Comparison of ENCODE assay signal across 16 cellular contexts in genomic region chr2:9255416-9255815, GRCh38. TPM values are rescaled to one million over a fixed set of nuclear protein-coding genes. Genes with fewer than 3 reads are reported as not detected.
A peak's percentile ranks its signal among the peaks of the same experiment; 100 is the strongest.
DNase-seq lines count a peak whose midpoint lies in the region; FAIRE-seq and TF ChIP-seq lines count a peak whose summit lies in the region.
"Had no signal": no experiment of that assay in that cellular context is flagged by ENCODE, and none has a peak within 500 bp of the region (broad histone marks: within the 10 kb centered on the region; RNA-seq: fewer than 3 reads in every experiment).

No MANE protein-coding gene starts in this region.

- H3K4ac ChIP-seq in H1 (replicated peaks; ENCODE audit: insufficient read length, low read depth, low read length): no peak overlapping the region

- H4K20me1 ChIP-seq in H1 (replicated peaks in 1 of 2; ENCODE audit: control insufficient read depth in 1 of 2, insufficient read depth in 2 of 2, low read length in 2 of 2) (peaks cover 2 to 6% of the 10 kb centered on the region in 2 experiments), OCI-LY7 (ENCODE audit: insufficient read depth, low read length) (no peaks in the 10 kb centered on the region)

- DNase-seq in NCI-H1694 (lab: John Stamatoyannopoulos, UW) (peak; percentile 24), NCI-H1694 treated with DMSO at 0.1 percent for 48 hours (lab: John Stamatoyannopoulos, UW) (no peak), NCI-H69 (lab: John Stamatoyannopoulos, UW) (peak; percentile 2), H1 (ENCODE audit: low read depth in 1 of 2, low spot score in 2 of 2) (no peak), uterus (no peak), G401 (ENCODE audit: low spot score) (no peak), Kasumi-1 (lab: John Stamatoyannopoulos, UW) (no peak), OCI-LY7 (ENCODE audit: low spot score) (no peak)
- DNase-seq: 8988T, C1 segment of cervical spinal cord, H7, NCI-H1105 treated with DMSO at 0.1 percent for 48 hours, NCI-H187 treated with DMSO at 0.1 percent for 48 hours, NCI-H446, NCI-H774, T-cell had no signal

- H4K5ac ChIP-seq in H1 (ENCODE audit: insufficient read length, low read depth, low read length): no peak overlapping the region

- no peak overlapping the region for H2AK5ac ChIP-seq in H1 (ENCODE audit: low read depth, low read length)

- no peak overlapping the region for H3K4me2 ChIP-seq in H1 (ENCODE audit: insufficient read depth in 1 of 2, low read depth in 2 of 2, low read length in 2 of 2)
- H3K4me2 ChIP-seq in OCI-LY7 (ENCODE audit: low read length): no peak overlapping the region

- H3K27me3 ChIP-seq in H1 (replicated peaks in 1 of 4; ENCODE audit: control insufficient read depth in 3 of 4, extremely low read depth in 1 of 4, insufficient read depth in 3 of 4, low read length in 3 of 4) (no peaks in the 10 kb centered on the region; a peak in 1 of 7 replicates), uterus (no peaks in the 10 kb centered on the region)

- BruUV-seq in OCI-LY7 (replicated peaks; lab: Mats Ljungman, UMichigan): no TSS peak

- H3K23ac ChIP-seq in H1 (ENCODE audit: insufficient read length): no peak overlapping the region

- POLR2A ChIA-PET in H1 (lab: Charles Lee; ENCODE audit: partially characterized antibody): no interaction called here
- POLR2A ChIA-PET in OCI-LY7 (lab: Charles Lee): interaction anchor here (0.9 kb wide), 1 partner anchor 10 kb away, joined by 5 read pairs; no protein-coding TSS in a partner anchor

- H3K79me2 ChIP-seq in H1 (ENCODE audit: control insufficient read depth in 1 of 2, insufficient read depth in 2 of 2, low read length in 2 of 2) (peaks cover 0 to 38% of the 10 kb centered on the region in 2 experiments; a peak in 2 of 4 replicates), OCI-LY7 (ENCODE audit: insufficient read depth, low read depth, low read length) (no peaks in the 10 kb centered on the region)

- H3K9ac ChIP-seq in H1 (replicated peaks in 1 of 4; ENCODE audit: extremely low read depth in 1 of 4, low read depth in 3 of 4, low read length in 3 of 4): no peak overlapping the region; a peak in 1 of 7 replicates

- TF ChIP-seq CTCF in H1 (IDR thresholded peaks at IDR 0.05; ENCODE audit: control extremely low read depth in 1 of 3, insufficient read depth in 1 of 3, low read depth in 1 of 3, low read length in 3 of 3) (no peak), uterus (IDR thresholded peaks at IDR 0.05) (no peak), OCI-LY7 (conservative IDR thresholded peaks at IDR 0.05; ENCODE audit: low read length) (no peak)

- no peak overlapping the region for H3K14ac ChIP-seq in H1 (ENCODE audit: insufficient read length)

- H3K27ac ChIP-seq in H1 (ENCODE audit: low read depth, low read length) (no peak overlapping the region), uterus (peak overlapping the region; percentile 54 to 93), OCI-LY7 (ENCODE audit: low read depth, low read length, poor library complexity, severe bottlenecking) (no peak overlapping the region)

- H2BK20ac ChIP-seq in H1 (ENCODE audit: low read length): no peak overlapping the region

- no peak overlapping the region for H3K56ac ChIP-seq in H1 (replicated peaks; ENCODE audit: insufficient read length, low read depth, low read length)

- H4K8ac ChIP-seq in H1 (ENCODE audit: extremely low read depth, insufficient read depth, low read length): no peak overlapping the region

- H2BK15ac ChIP-seq in H1 (ENCODE audit: low read length): no peak overlapping the region

- no peaks in the 10 kb centered on the region for H3K36me3 ChIP-seq in H1 (ENCODE audit: control insufficient read depth in 2 of 4, insufficient read depth in 4 of 4, low read length in 3 of 4)
- no peaks in the 10 kb centered on the region for H3K36me3 ChIP-seq in uterus
- H3K36me3 ChIP-seq in OCI-LY7 (ENCODE audit: insufficient read depth, low read length): no peaks in the 10 kb centered on the region

- H3K4me1 ChIP-seq in H1 (replicated peaks in 1 of 4; ENCODE audit: control insufficient read depth in 3 of 4, insufficient read depth in 4 of 4, low read length in 3 of 4): peaks cover 2 to 9% (median 4%) of the 10 kb centered on the region in 4 experiments; a peak in 3 of 7 replicates
- H3K4me1 ChIP-seq in uterus: peaks cover 10 to 21% of the 10 kb centered on the region in 2 donors
- H3K4me1 ChIP-seq in OCI-LY7 (ENCODE audit: insufficient read depth, low read length, poor library complexity, severe bottlenecking): no peaks in the 10 kb centered on the region

- H2BK120ac ChIP-seq in H1 (replicated peaks; ENCODE audit: low read depth, low read length): no peak overlapping the region

- H3K4me3 ChIP-seq in H1 (ENCODE audit: extremely low read depth in 1 of 4, insufficient read depth in 2 of 4, low read depth in 3 of 4, low read length in 4 of 4) (no peak overlapping the region), uterus (no peak overlapping the region), OCI-LY7 (ENCODE audit: low read depth, low read length, poor library complexity, severe bottlenecking) (no peak overlapping the region)

- TF ChIP-seq RAD21 in H1 (IDR thresholded peaks at IDR 0.05 in 1 of 2, conservative IDR thresholded peaks at IDR 0.05 in 1 of 2; ENCODE audit: low read depth in 2 of 2, low read length in 2 of 2): no peak

- no peak for FAIRE-seq in H1 (lab: Jason Lieb, UNC)

- in situ Hi-C loops in G401 (cut with HindIII; ENCODE audit: low sequenced_read_pairs): no loop called here

- CTCF ChIA-PET in H1 (lab: Charles Lee; ENCODE audit: partially characterized antibody): interaction anchor here (0.7 to 0.9 kb wide), 2 partner anchors 62 to 116 kb away, joined by 3 to 4 read pairs; no protein-coding TSS in a partner anchor
- CTCF ChIA-PET in OCI-LY7 (lab: Charles Lee; ENCODE audit: unreplicated experiment): no interaction called here

- no peaks in the 10 kb centered on the region for H3K23me2 ChIP-seq in H1 (ENCODE audit: low read depth, low read length)

- H2AFZ ChIP-seq in H1 (ENCODE audit: low read length) (no peak overlapping the region), OCI-LY7 (ENCODE audit: low read length) (no peak overlapping the region)

- no peak overlapping the region for H2BK12ac ChIP-seq in H1 (ENCODE audit: low read depth, low read length)

- intact Hi-C loops in uterus (cut with DNase I; ENCODE audit: low total_unique reads) (no loop called here), OCI-LY7 (cut with micrococcal nuclease; ENCODE audit: unreplicated experiment) (no loop called here)

- 88% methylated on average over 4 of the region's 4 CpGs; no CpG with 5 or more reads in 1 of the 2 experiments for WGBS in H1 (ENCODE audit: extremely low coverage in 1 of 2, insufficient coverage in 1 of 2, insufficient read length in 1 of 2, insufficient replicate concordance in 2 of 2, low coverage in 1 of 2, low lambda C conversion rate in 2 of 2, missing lambda C conversion rate in 1 of 2), 2 experiments

- no peaks in the 10 kb centered on the region for H3K9me2 ChIP-seq in OCI-LY7 (ENCODE audit: insufficient read depth, low read length)

- H3K9me3 ChIP-seq in H1 (ENCODE audit: insufficient read depth in 2 of 2, low read depth in 1 of 2, low read length in 1 of 2): no peaks in the 10 kb centered on the region
- no peaks in the 10 kb centered on the region for H3K9me3 ChIP-seq in uterus
- H3K9me3 ChIP-seq in OCI-LY7 (ENCODE audit: low read length): no peaks in the 10 kb centered on the region

- no peak overlapping the region for H2BK5ac ChIP-seq in H1 (ENCODE audit: low read depth, low read length)

- H3K18ac ChIP-seq in H1 (ENCODE audit: extremely low read depth, low read length): no peak overlapping the region

- no peak for TF ChIP-seq POLR2A in H1 (IDR thresholded peaks at IDR 0.05; ENCODE audit: control extremely low read depth in 1 of 2, low read depth in 2 of 2, low read length in 2 of 2)
- TF ChIP-seq POLR2A in uterus (IDR thresholded peaks at IDR 0.05): no peak

- peaks cover 6% of the 10 kb centered on the region for H3K79me1 ChIP-seq in H1 (ENCODE audit: low read depth, low read length)

- H4K91ac ChIP-seq in H1 (replicated peaks; ENCODE audit: insufficient read length, low read length): peak overlapping the region; percentile 40

- no peak for TF ChIP-seq EP300 in H1 (IDR thresholded peaks at IDR 0.05; ENCODE audit: borderline replicate concordance in 1 of 2, low read depth in 2 of 2, low read length in 2 of 2)

TF ChIP-seq in H1, 55 proteins besides CTCF, POLR2A, EP300 and RAD21 (continues in another document):
- TF ChIP-seq RBBP5 (IDR thresholded peaks at IDR 0.05; ENCODE audit: borderline replicate concordance, low read depth, low read length) (no peak), JUND (IDR thresholded peaks at IDR 0.05; ENCODE audit: low read length) (no peak)

RNA-seq across cellular contexts. Expression of gene ASAP2, which starts 48.8 kb away (rescaled TPM):
- 16.6 and 18.7 TPM in 2 replicates for total RNA-seq in H1 (2021; fragmentation: NEBNext Ultra II Directional; extraction: Animal tissue kit (Norgen Biotek cat#: 25700))
- polyA plus RNA-seq in H1 (2011; rRNA removed): 8.6 and 10.2 TPM in 2 replicates
- 9.5 TPM for polyA plus RNA-seq in H1 (2011; cell fraction: cytosol; rRNA removed)
- 10.5 TPM for polyA plus RNA-seq in H1 (2011; cell fraction: nucleus; rRNA removed)
- 9.0 to 13.2 TPM (median 10.2 TPM) in 4 replicates for polyA plus RNA-seq in H1 (2012, experiment 1 of 2)
- 0.70 TPM for polyA plus RNA-seq in H1 (2012, experiment 2 of 2)
- polyA plus RNA-seq in H1 (2013, experiment 1 of 2): 10.7 TPM
- 11.2 TPM for polyA plus RNA-seq in H1 (2013, experiment 2 of 2)
- polyA minus RNA-seq in H1 (2011; rRNA and poly(A)+ RNA removed): 15.3 and 16.8 TPM in 2 replicates
- 8.6 TPM for polyA minus RNA-seq in H1 (2011; cell fraction: cytosol; rRNA and poly(A)+ RNA removed)
- polyA minus RNA-seq in H1 (2011; cell fraction: nucleus; rRNA and poly(A)+ RNA removed): 19.0 TPM
- total RNA-seq in uterus (10 to 100 TPM; 24.3 to 55.5 (median 31.3) TPM), OCI-LY7 (2022) (0.07 and 0.27 TPM in 2 replicates)
- 5.5 and 7.1 TPM in 2 replicates for total RNA-seq in G401 (2014; rRNA removed; shearing (Covaris generic))
- total RNA-seq in OCI-LY7 (2014; rRNA removed; shearing (Covaris generic)): 0.03 TPM in 1 of 2 replicates, not detected in the other

Comparison
In these comparisons a context has a peak if more than half of its experiments do, and no peak if none do; other contexts are left out.
1. DNase-seq: peak in NCI-H1694 (single experiment) and NCI-H69 (single experiment); none in NCI-H1694 treated with DMSO at 0.1 percent for 48 hours (single experiment), H1 (0 of 2), uterus (0 of 2), G401 (single experiment), Kasumi-1 (0 of 2) and OCI-LY7 (single experiment).
2. H3K27ac ChIP-seq: peak in uterus (2 of 2); none in H1 (single experiment) and OCI-LY7 (single experiment).